In genomic region chr19:5545984-5546383, GRCh38 we compare ENCODE assay signal across 23 cellular contexts. TPM values are rescaled to one million over a fixed set of nuclear protein-coding genes. Genes with fewer than 3 reads are reported as not detected.
A peak's percentile ranks its signal among the peaks of the same experiment; 100 is the strongest.
DNase-seq lines count a peak whose midpoint lies in the region; ATAC-seq, FAIRE-seq and TF ChIP-seq lines count a peak whose summit lies in the region.
"Had no signal": no experiment of that assay in that cellular context is flagged by ENCODE, and none has a peak within 500 bp of the region (broad histone marks: within the 10 kb centered on the region; RNA-seq: fewer than 3 reads in every experiment).

No MANE protein-coding gene starts in this region.

- no peaks in the 10 kb centered on the region for H3K4me1 ChIP-seq in HEK293 (ENCODE audit: control insufficient read depth, insufficient read depth, low read length)
- H3K4me1 ChIP-seq in neuronal stem cell (ENCODE audit: control insufficient read depth in 2 of 2, insufficient read depth in 1 of 2, low read depth in 1 of 2, low read length in 2 of 2) = no peaks in the 10 kb centered on the region
- no peaks in the 10 kb centered on the region for H3K4me1 ChIP-seq in small intestine (ENCODE audit: control insufficient read depth in 2 of 2, insufficient read depth in 1 of 2, low read depth in 1 of 2, low read length in 1 of 2)

- no peak overlapping the region for H3K4me3 Mint-ChIP-seq in T-helper 17 cell
- H3K4me3 Mint-ChIP-seq in activated naive CD4-positive, alpha-beta T cell treated with anti-CD3 and anti-CD28 coated beads, Interleukin-2, amount 10 ng/mL, durations not matched to agents 7 days and 5 days = no peak overlapping the region
- no peak overlapping the region for H3K4me3 Mint-ChIP-seq in stimulated activated memory B cell treated with anti-CD40 and anti-IgM and Interleukin-4, amounts not matched to agents 10 μg/mL and 1 μg/mL and 100 μg/mL, for 72 hours
- H3K4me3 Mint-ChIP-seq: CD4-positive, CD25-positive, alpha-beta regulatory T cell; CD8-positive, alpha-beta memory T cell had no signal

- H2BK15ac ChIP-seq in neuronal stem cell (ENCODE audit: low read length) = peak overlapping the region; percentile 96

- peak overlapping the region; percentile 37 for H3K27ac Mint-ChIP-seq in T-helper 17 cell
- no peak overlapping the region for H3K27ac Mint-ChIP-seq in activated naive CD4-positive, alpha-beta T cell treated with anti-CD3 and anti-CD28 coated beads, Interleukin-2, amount 10 ng/mL, durations not matched to agents 7 days and 5 days
- H3K27ac Mint-ChIP-seq in stimulated activated memory B cell treated with anti-CD40 and anti-IgM and Interleukin-4, amounts not matched to agents 10 μg/mL and 1 μg/mL and 100 μg/mL, for 72 hours = no peak overlapping the region
- H3K27ac Mint-ChIP-seq: CD4-positive, CD25-positive, alpha-beta regulatory T cell had no signal

- H3K23ac ChIP-seq in neuronal stem cell (ENCODE audit: low read depth, low read length, poor library complexity) = no peak overlapping the region

- H3K27ac ChIP-seq in HEK293 (ENCODE audit: extremely low read depth, low read depth, low read length) (no peak overlapping the region), neuronal stem cell (replicated peaks; ENCODE audit: low read length) (no peak overlapping the region), small intestine (ENCODE audit: low read depth in 1 of 2, low read length in 1 of 2) (no peak overlapping the region)

- H3K36me3 Mint-ChIP-seq in T-helper 17 cell (ENCODE audit: low read depth) = peaks cover 2% of the 10 kb centered on the region
- no peaks in the 10 kb centered on the region for H3K36me3 Mint-ChIP-seq in activated naive CD4-positive, alpha-beta T cell treated with anti-CD3 and anti-CD28 coated beads, Interleukin-2, amount 10 ng/mL, durations not matched to agents 7 days and 5 days
- no peaks in the 10 kb centered on the region for H3K36me3 Mint-ChIP-seq in stimulated activated memory B cell treated with anti-CD40 and anti-IgM and Interleukin-4, amounts not matched to agents 10 μg/mL and 1 μg/mL and 100 μg/mL, for 72 hours
- H3K36me3 Mint-ChIP-seq: CD4-positive, CD25-positive, alpha-beta regulatory T cell; CD8-positive, alpha-beta memory T cell had no signal

- no CpG with 5 or more reads among the region's 4 CpGs for WGBS in neuronal stem cell (ENCODE audit: extremely low coverage in 2 of 2, insufficient read length in 2 of 2, insufficient replicate concordance in 1 of 2), 2 donors
- 68 to 81% (median 80%) methylated on average over 4 of the region's 4 CpGs for WGBS in small intestine, 3 donors

- POLR2A ChIA-PET in HEK293 (lab: Yijun Ruan, JAX) = interaction anchor here (0.6 kb wide), 1 partner anchor 49 kb away, joined by 8 read pairs; no protein-coding TSS in a partner anchor

- H3K27me3 Mint-ChIP-seq in T-helper 17 cell = peaks cover 23% of the 10 kb centered on the region
- H3K27me3 Mint-ChIP-seq in activated naive CD4-positive, alpha-beta T cell treated with anti-CD3 and anti-CD28 coated beads, Interleukin-2, amount 10 ng/mL, durations not matched to agents 7 days and 5 days = peaks cover 9% of the 10 kb centered on the region
- peaks cover 34% of the 10 kb centered on the region for H3K27me3 Mint-ChIP-seq in stimulated activated memory B cell treated with anti-CD40 and anti-IgM and Interleukin-4, amounts not matched to agents 10 μg/mL and 1 μg/mL and 100 μg/mL, for 72 hours
- H3K27me3 Mint-ChIP-seq: CD4-positive, CD25-positive, alpha-beta regulatory T cell had no signal

- DNase-seq in GM12865 (ENCODE audit: low read depth) = peak; percentile 24
- DNase-seq in T-helper 17 cell = no peak
- no peak for DNase-seq in neuronal stem cell (ENCODE audit: low spot score)
- no peak for DNase-seq in activated naive CD4-positive, alpha-beta T cell treated with anti-CD3 and anti-CD28 coated beads, Interleukin-2, amount 10 ng/mL, durations not matched to agents 7 days and 5 days
- no peak for DNase-seq in small intestine
- DNase-seq: BE2C; C1 segment of cervical spinal cord; CD4-positive, CD25-positive, alpha-beta regulatory T cell; CD8-positive, alpha-beta memory T cell; COR-L47; DMS 273 treated with DMSO at 0.1 percent for 48 hours; DMS53; DND-41; EL; GOT3; H7; IMR-90 had no signal

- no peak overlapping the region for H3K4me2 ChIP-seq in neuronal stem cell (ENCODE audit: insufficient read depth, low read length, poor library complexity, severe bottlenecking)

- H3K27me3 ChIP-seq in neuronal stem cell (ENCODE audit: control insufficient read depth in 3 of 3, insufficient read depth in 3 of 3, low read depth in 1 of 3, low read length in 3 of 3) (peaks cover 0 to 3% (median 0%) of the 10 kb centered on the region in 3 experiments), small intestine (ENCODE audit: control insufficient read depth in 2 of 2, insufficient read depth in 2 of 2, low read length in 2 of 2) (no peaks in the 10 kb centered on the region)
- H3K27me3 ChIP-seq: BE2C had no signal

- H3K9me3 Mint-ChIP-seq in activated naive CD4-positive, alpha-beta T cell treated with anti-CD3 and anti-CD28 coated beads, Interleukin-2, amount 10 ng/mL, durations not matched to agents 7 days and 5 days = no peaks in the 10 kb centered on the region
- H3K9me3 Mint-ChIP-seq in stimulated activated memory B cell treated with anti-CD40 and anti-IgM and Interleukin-4, amounts not matched to agents 10 μg/mL and 1 μg/mL and 100 μg/mL, for 72 hours = no peaks in the 10 kb centered on the region
- H3K9me3 Mint-ChIP-seq: CD8-positive, alpha-beta memory T cell had no signal

- no peaks in the 10 kb centered on the region for H3K79me1 ChIP-seq in neuronal stem cell (ENCODE audit: low read depth, low read length)

- no peaks in the 10 kb centered on the region for H3K36me3 ChIP-seq in HEK293 (ENCODE audit: control insufficient read depth in 2 of 2, insufficient read depth in 1 of 2, low read length in 2 of 2)
- H3K36me3 ChIP-seq in neuronal stem cell (replicated peaks in 1 of 2; ENCODE audit: control insufficient read depth in 2 of 2, insufficient read depth in 2 of 2, low read length in 2 of 2) = no peaks in the 10 kb centered on the region
- H3K36me3 ChIP-seq in small intestine (ENCODE audit: control insufficient read depth in 2 of 2, insufficient read depth in 2 of 2, low read length in 2 of 2) = no peaks in the 10 kb centered on the region
- H3K36me3 ChIP-seq: BE2C had no signal

- no peak overlapping the region for H2BK5ac ChIP-seq in neuronal stem cell (ENCODE audit: low read length)

- FAIRE-seq in small intestine (lab: Jason Lieb, UNC) = no peak
- FAIRE-seq: GM12891, HTR-8/SVneo had no signal

- no peak overlapping the region for H3K4ac ChIP-seq in neuronal stem cell (ENCODE audit: low read length)

- TF ChIP-seq CTCF in GM12865 (IDR thresholded peaks at IDR 0.05; ENCODE audit: insufficient read depth, low read depth, low read length, missing control alignments) (no peak), HEK293 (tag by site-specific recombination; IDR thresholded peaks at IDR 0.05) (no peak)

- no peaks in the 10 kb centered on the region for H3K4me1 Mint-ChIP-seq in T-helper 17 cell
- H3K4me1 Mint-ChIP-seq in activated naive CD4-positive, alpha-beta T cell treated with anti-CD3 and anti-CD28 coated beads, Interleukin-2, amount 10 ng/mL, durations not matched to agents 7 days and 5 days = no peaks in the 10 kb centered on the region
- H3K4me1 Mint-ChIP-seq in stimulated activated memory B cell treated with anti-CD40 and anti-IgM and Interleukin-4, amounts not matched to agents 10 μg/mL and 1 μg/mL and 100 μg/mL, for 72 hours = no peaks in the 10 kb centered on the region

- no peak overlapping the region for H4K8ac ChIP-seq in neuronal stem cell (ENCODE audit: low read depth, low read length)

- no peak overlapping the region for H4K91ac ChIP-seq in neuronal stem cell (ENCODE audit: low read depth, low read length, poor library complexity)

- peak overlapping the region; percentile 79 for H2AK5ac ChIP-seq in neuronal stem cell (ENCODE audit: low read depth, low read length)

- no peak overlapping the region for H3K9ac ChIP-seq in neuronal stem cell (ENCODE audit: low read depth, low read length, poor library complexity)

- H3K14ac ChIP-seq in neuronal stem cell (ENCODE audit: low read length) = no peak overlapping the region

- H2AFZ ChIP-seq in neuronal stem cell (ENCODE audit: low read length) = no peak overlapping the region

- no peak overlapping the region for H3K18ac ChIP-seq in neuronal stem cell (ENCODE audit: low read length)

- H3K9me3 ChIP-seq in HEK293 (ENCODE audit: control insufficient read depth, insufficient read depth, low read depth, low read length) = no peaks in the 10 kb centered on the region
- H3K9me3 ChIP-seq in T-helper 17 cell (ENCODE audit: control insufficient read depth, low read length, poor library complexity, severe bottlenecking) = no peaks in the 10 kb centered on the region
- H3K9me3 ChIP-seq in neuronal stem cell (replicated peaks in 1 of 2; ENCODE audit: control insufficient read depth in 2 of 2, insufficient read depth in 1 of 2, low read depth in 1 of 2, low read length in 2 of 2) = no peaks in the 10 kb centered on the region
- no peaks in the 10 kb centered on the region for H3K9me3 ChIP-seq in small intestine (ENCODE audit: control insufficient read depth, low read depth)
- H3K9me3 ChIP-seq: BE2C had no signal

- CTCF ChIA-PET in HEK293 (lab: Yijun Ruan, JAX) = interaction anchor here (0.6 to 3.4 kb wide), 6 partner anchors 10 to 277 kb away, joined by 3 to 20 read pairs (median 6); partner anchors contain the start of gene RPL36
- CTCF ChIA-PET in activated naive CD4-positive, alpha-beta T cell treated with anti-CD3 and anti-CD28 coated beads, Interleukin-2, amount 10 ng/mL, durations not matched to agents 7 days and 5 days (lab: Charles Lee) = no interaction called here

- ATAC-seq in T-helper 17 cell = no peak
- ATAC-seq in stimulated activated memory B cell treated with anti-CD40 and anti-IgM and Interleukin-4, amounts not matched to agents 10 μg/mL and 1 μg/mL and 100 μg/mL, for 72 hours = no peak
- ATAC-seq: HCT116 had no signal

- no peak overlapping the region for H2BK12ac ChIP-seq in neuronal stem cell (ENCODE audit: low read length)

- no peak overlapping the region for H3K4me3 ChIP-seq in GM12865 (ENCODE audit: low read depth, low read length)
- H3K4me3 ChIP-seq in HEK293 (ENCODE audit: low read depth, low read length) = no peak overlapping the region
- H3K4me3 ChIP-seq in neuronal stem cell (ENCODE audit: low read length in 2 of 2) = no peak overlapping the region
- no peak overlapping the region for H3K4me3 ChIP-seq in small intestine (ENCODE audit: low read depth in 1 of 2, low read length in 2 of 2)

- no peak overlapping the region for H2BK120ac ChIP-seq in neuronal stem cell (ENCODE audit: low read depth, low read length)

TF ChIP-seq in HEK293, 187 proteins besides CTCF, POLR2A, EP300 and RAD21:
- TF ChIP-seq ZFP3 (tag by site-specific recombination; IDR thresholded peaks at IDR 0.05; ENCODE audit: low read depth) (peak; percentile 90), ZNF335 (tag by site-specific recombination; conservative IDR thresholded peaks at IDR 0.05) (no peak)

RNA-seq across cellular contexts. Expression of gene TINCR, which starts 21.8 kb away (rescaled TPM):
- 1 to 10 TPM; 2.0 to 2.8 TPM for total RNA-seq in T-helper 17 cell
- polyA plus RNA-seq in neuronal stem cell (2013, experiment 1 of 2) = 7.6 TPM
- 8.0 TPM for polyA plus RNA-seq in neuronal stem cell (2013, experiment 2 of 2)
- polyA plus RNA-seq in small intestine = 1 to 10 TPM in 1 of 3 donors, under 1 TPM in 2; 0.69 to 1.3 (median 0.81) TPM
- total RNA-seq: G401, IMR-90 had no signal
- polyA plus RNA-seq: CD4-positive, CD25-positive, alpha-beta regulatory T cell had no signal
